In genomic region chr11:12234216-12234615, GRCh38 we compare ENCODE assay signal across 17 cellular contexts.
DNase-seq lines count a peak whose midpoint lies in the region; ATAC-seq and TF ChIP-seq lines count a peak whose summit lies in the region.
"Had no signal": no experiment of that assay in that cellular context is flagged by ENCODE, and none has a peak within 500 bp of the region (broad histone marks: within the 10 kb centered on the region; RNA-seq: fewer than 3 reads in every experiment).

No MANE protein-coding gene starts in this region.

- H3K4me2 ChIP-seq in hepatocyte = no peak overlapping the region

- H3K79me2 ChIP-seq in hepatocyte = no peaks in the 10 kb centered on the region

- no peak for ATAC-seq in activated CD8-positive, alpha-beta memory T cell treated with anti-CD3 and anti-CD28 coated beads, Interleukin-2, amount 10 ng/mL, durations not matched to agents 7 days and 5 days
- no peak for ATAC-seq in naive thymus-derived CD4-positive, alpha-beta T cell

- H3K27me3 ChIP-seq in hepatocyte = no peaks in the 10 kb centered on the region
- no peaks in the 10 kb centered on the region for H3K27me3 ChIP-seq in naive thymus-derived CD4-positive, alpha-beta T cell (ENCODE audit: control insufficient read depth in 2 of 2, insufficient read depth in 2 of 2, low read length in 2 of 2)

- no peaks in the 10 kb centered on the region for H3K27me3 Mint-ChIP-seq in activated CD8-positive, alpha-beta memory T cell treated with anti-CD3 and anti-CD28 coated beads, Interleukin-2, amount 10 ng/mL, durations not matched to agents 7 days and 5 days
- H3K27me3 Mint-ChIP-seq in activated naive CD8-positive, alpha-beta T cell = no peaks in the 10 kb centered on the region
- H3K27me3 Mint-ChIP-seq in naive thymus-derived CD4-positive, alpha-beta T cell = no peaks in the 10 kb centered on the region
- H3K27me3 Mint-ChIP-seq: type B pancreatic cell had no signal

- no peaks in the 10 kb centered on the region for H3K9me3 Mint-ChIP-seq in activated CD8-positive, alpha-beta memory T cell treated with anti-CD3 and anti-CD28 coated beads, Interleukin-2, amount 10 ng/mL, durations not matched to agents 7 days and 5 days (ENCODE audit: low read depth)
- H3K9me3 Mint-ChIP-seq in activated naive CD8-positive, alpha-beta T cell (ENCODE audit: low read depth) = no peaks in the 10 kb centered on the region
- H3K9me3 Mint-ChIP-seq in naive thymus-derived CD4-positive, alpha-beta T cell = no peaks in the 10 kb centered on the region
- H3K9me3 Mint-ChIP-seq: activated B cell treated with CpG ODN at 0.5 μM for 24 hours; activated naive CD4-positive, alpha-beta T cell treated with anti-CD3 and anti-CD28 coated beads for 36 hours; memory B cell; type B pancreatic cell had no signal

- H3K4me3 Mint-ChIP-seq in activated CD8-positive, alpha-beta memory T cell treated with anti-CD3 and anti-CD28 coated beads, Interleukin-2, amount 10 ng/mL, durations not matched to agents 7 days and 5 days = no peak overlapping the region
- H3K4me3 Mint-ChIP-seq in activated naive CD8-positive, alpha-beta T cell = no peak overlapping the region
- no peak overlapping the region for H3K4me3 Mint-ChIP-seq in naive thymus-derived CD4-positive, alpha-beta T cell
- H3K4me3 Mint-ChIP-seq: activated B cell treated with CpG ODN at 0.5 μM for 24 hours; activated naive CD4-positive, alpha-beta T cell treated with anti-CD3 and anti-CD28 coated beads for 36 hours; memory B cell; type B pancreatic cell had no signal

- H3K4me1 Mint-ChIP-seq in activated CD8-positive, alpha-beta memory T cell treated with anti-CD3 and anti-CD28 coated beads, Interleukin-2, amount 10 ng/mL, durations not matched to agents 7 days and 5 days = peaks cover 37% of the 10 kb centered on the region
- peaks cover 17% of the 10 kb centered on the region for H3K4me1 Mint-ChIP-seq in activated naive CD8-positive, alpha-beta T cell (ENCODE audit: low read depth)
- peaks cover 17 to 40% (median 20%) of the 10 kb centered on the region in 7 donors for H3K4me1 Mint-ChIP-seq in naive thymus-derived CD4-positive, alpha-beta T cell
- H3K4me1 Mint-ChIP-seq: memory B cell had no signal

- POLR2A ChIA-PET in naive thymus-derived CD4-positive, alpha-beta T cell (lab: Charles Lee) = interaction anchor here (0.5 to 0.6 kb wide), 2 partner anchors 29 to 178 kb away, joined by 3 read pairs; no protein-coding TSS in a partner anchor

- H3K27ac ChIP-seq in hepatocyte (peak overlapping the region; percentile 67), temporal lobe (ENCODE audit: low read depth, low read length) (peak overlapping the region; percentile 11)
- H3K27ac ChIP-seq in naive thymus-derived CD4-positive, alpha-beta T cell (ENCODE audit: low read depth, low read length) = no peak overlapping the region

- TF ChIP-seq CTCF in hepatocyte (IDR thresholded peaks at IDR 0.05; ENCODE audit: poor library complexity) = no peak

- no peak overlapping the region for H3K4me3 ChIP-seq in hepatocyte
- no peak overlapping the region for H3K4me3 ChIP-seq in naive thymus-derived CD4-positive, alpha-beta T cell (ENCODE audit: low read length)

- CTCF ChIA-PET in activated CD8-positive, alpha-beta memory T cell treated with anti-CD3 and anti-CD28 coated beads, Interleukin-2, amount 10 ng/mL, durations not matched to agents 7 days and 5 days (lab: Charles Lee) = interaction anchor here (1.3 to 4.8 kb wide), 6 partner anchors 9 to 186 kb away, joined by 4 to 69 read pairs (median 4); no protein-coding TSS in a partner anchor
- CTCF ChIA-PET in naive thymus-derived CD4-positive, alpha-beta T cell (lab: Charles Lee) = interaction anchor here (0.6 to 2.3 kb wide), 2 partner anchors 190 to 1560 kb away, joined by 6 to 10 read pairs; no protein-coding TSS in a partner anchor

- peaks cover 18% of the 10 kb centered on the region for H3K4me1 ChIP-seq in hepatocyte (ENCODE audit: insufficient read depth)
- H3K4me1 ChIP-seq in naive thymus-derived CD4-positive, alpha-beta T cell (ENCODE audit: control insufficient read depth in 2 of 2, insufficient read depth in 2 of 2, low read length in 2 of 2) = peaks cover 9 to 10% of the 10 kb centered on the region in 2 donors

- peak overlapping the region; percentile 34 for H3K27ac Mint-ChIP-seq in activated CD8-positive, alpha-beta memory T cell treated with anti-CD3 and anti-CD28 coated beads, Interleukin-2, amount 10 ng/mL, durations not matched to agents 7 days and 5 days
- H3K27ac Mint-ChIP-seq in activated naive CD8-positive, alpha-beta T cell = peak overlapping the region; percentile 8
- H3K27ac Mint-ChIP-seq in naive thymus-derived CD4-positive, alpha-beta T cell = peak overlapping the region in 2 of 9 donors; percentile 88 to 95
- H3K27ac Mint-ChIP-seq: activated B cell treated with CpG ODN at 0.5 μM for 24 hours; activated naive CD4-positive, alpha-beta T cell treated with anti-CD3 and anti-CD28 coated beads for 36 hours; memory B cell had no signal

- no peaks in the 10 kb centered on the region for H3K36me3 ChIP-seq in hepatocyte (replicated peaks; ENCODE audit: insufficient read depth, low read depth)
- H3K36me3 ChIP-seq in naive thymus-derived CD4-positive, alpha-beta T cell (ENCODE audit: control insufficient read depth in 2 of 3, insufficient read depth in 3 of 3, low read length in 3 of 3) = no peaks in the 10 kb centered on the region

- no peak for DNase-seq in activated CD8-positive, alpha-beta memory T cell treated with anti-CD3 and anti-CD28 coated beads, Interleukin-2, amount 10 ng/mL, durations not matched to agents 7 days and 5 days
- no peak for DNase-seq in activated CD8-positive, alpha-beta memory T cell treated with anti-CD3 and anti-CD28 coated beads for 24 hours
- no peak for DNase-seq in hepatocyte (ENCODE audit: low spot score)
- DNase-seq in naive thymus-derived CD4-positive, alpha-beta T cell = no peak
- no peak for DNase-seq in activated naive CD4-positive, alpha-beta T cell (lab: John Stamatoyannopoulos, UW)
- DNase-seq in HuH-7.5 (ENCODE audit: low spot score) = no peak
- DNase-seq: activated B cell treated with CpG ODN at 0.5 μM for 24 hours; activated naive CD4-positive, alpha-beta T cell treated with anti-CD3 and anti-CD28 coated beads for 36 hours; DMS79; effector CD4-positive, alpha-beta T cell; head of caudate nucleus; NCI-H526; Right ventricle myocardium superior had no signal

- no peaks in the 10 kb centered on the region for H3K9me3 ChIP-seq in hepatocyte (ENCODE audit: low read depth)
- no peaks in the 10 kb centered on the region for H3K9me3 ChIP-seq in naive thymus-derived CD4-positive, alpha-beta T cell (ENCODE audit: control insufficient read depth in 2 of 3, low read length in 3 of 3)

- H4K20me1 ChIP-seq in hepatocyte (ENCODE audit: insufficient read depth, poor library complexity, severe bottlenecking) = no peaks in the 10 kb centered on the region

- no peaks in the 10 kb centered on the region for H3K9me2 ChIP-seq in hepatocyte (replicated peaks; ENCODE audit: insufficient read depth)

- H3K36me3 Mint-ChIP-seq in activated CD8-positive, alpha-beta memory T cell treated with anti-CD3 and anti-CD28 coated beads, Interleukin-2, amount 10 ng/mL, durations not matched to agents 7 days and 5 days = peaks cover 59% of the 10 kb centered on the region
- H3K36me3 Mint-ChIP-seq in activated naive CD8-positive, alpha-beta T cell = no peaks in the 10 kb centered on the region
- H3K36me3 Mint-ChIP-seq in naive thymus-derived CD4-positive, alpha-beta T cell = peaks cover 0 to 44% (median 8%) of the 10 kb centered on the region in 5 donors
- H3K36me3 Mint-ChIP-seq: memory B cell had no signal

- 13% methylated on average over 1 of the region's 1 CpG for WGBS in hepatocyte (ENCODE audit: low lambda C conversion rate, missing lambda C conversion rate)

- H2AFZ ChIP-seq in hepatocyte = no peak overlapping the region

- intact Hi-C loops in naive thymus-derived CD4-positive, alpha-beta T cell (cut with micrococcal nuclease) = loop anchor here in 1 of 2 donors (1.0 to 2.0 kb wide), 2 partner anchors 10 to 117 kb away; no protein-coding TSS in a partner anchor
